8 cellular contexts compared by ENCODE assay signal in genomic region chr22:17742528-17742902, GRCh38. TPM values are rescaled to one million over a fixed set of nuclear protein-coding genes. Genes with fewer than 3 reads are reported as not detected.
DNase-seq lines count a peak whose midpoint lies in the region; ATAC-seq and TF ChIP-seq lines count a peak whose summit lies in the region.

No MANE protein-coding gene starts in this region.

- POLR2A ChIA-PET in CD4-positive, alpha-beta memory T cell (lab: Charles Lee; ENCODE audit: partially characterized antibody): interaction anchor here (1.0 to 3.3 kb wide), 5 partner anchors 31 to 335 kb away, joined by 3 to 20 read pairs (median 3); partner anchors contain the start of gene PEX26
- POLR2A ChIA-PET in activated CD4-positive, alpha-beta T cell treated with anti-CD3 and anti-CD28 coated beads for 36 hours (lab: Charles Lee): interaction anchor here (0.6 to 1.0 kb wide), 2 partner anchors 43 to 158 kb away, joined by 3 read pairs; no protein-coding TSS in a partner anchor

- TF ChIP-seq CTCF in GM23338 (conservative IDR thresholded peaks at IDR 0.05; ENCODE audit: low read depth in 2 of 2) (peak; percentile 67 to 92), chondrocyte (IDR thresholded peaks at IDR 0.05) (peak; percentile 87), left lung (IDR thresholded peaks at IDR 0.05) (peak; percentile 75 to 76)

- H3K36me3 Mint-ChIP-seq in CD4-positive, alpha-beta memory T cell: peaks cover 11 to 46% of the 10 kb centered on the region in 2 donors
- H3K36me3 Mint-ChIP-seq in GM23338 (ENCODE audit: low read depth) (peaks cover 13% of the 10 kb centered on the region; the same call in 2 of the 3 replicates), chondrocyte (ENCODE audit: low read depth) (no peaks in the 10 kb centered on the region)
- no peaks in the 10 kb centered on the region for H3K36me3 Mint-ChIP-seq in activated CD4-positive, alpha-beta T cell treated with anti-CD3 and anti-CD28 coated beads for 36 hours (ENCODE audit: low read depth)

- H3K4me1 Mint-ChIP-seq in CD4-positive, alpha-beta memory T cell: peaks cover 2 to 15% (median 5%) of the 10 kb centered on the region in 4 donors
- H3K4me1 Mint-ChIP-seq in GM23338: peaks cover 25% of the 10 kb centered on the region
- H3K4me1 Mint-ChIP-seq in activated CD4-positive, alpha-beta T cell treated with anti-CD3 and anti-CD28 coated beads for 36 hours: peaks cover 4% of the 10 kb centered on the region
- H3K4me1 Mint-ChIP-seq in chondrocyte (ENCODE audit: low read depth): no peaks in the 10 kb centered on the region

- H3K27me3 ChIP-seq in CD4-positive, alpha-beta memory T cell (ENCODE audit: insufficient read depth, low read length): no peaks in the 10 kb centered on the region
- H3K27me3 ChIP-seq in GM23338 (ENCODE audit: insufficient read depth) (no peaks in the 10 kb centered on the region), left lung (no peaks in the 10 kb centered on the region)

- H3K9me2 ChIP-seq in GM23338 (ENCODE audit: insufficient read depth): no peaks in the 10 kb centered on the region

- CTCF ChIA-PET in CD4-positive, alpha-beta memory T cell (lab: Charles Lee; ENCODE audit: partially characterized antibody): interaction anchor here (1.0 to 15.7 kb wide), 19 partner anchors 9 to 334 kb away, joined by 3 to 240 read pairs (median 6); partner anchors contain the start of gene PEX26
- CTCF ChIA-PET in activated CD4-positive, alpha-beta T cell treated with anti-CD3 and anti-CD28 coated beads for 36 hours (lab: Charles Lee): interaction anchor here (0.5 to 4.9 kb wide), 19 partner anchors 8 to 429 kb away, joined by 3 to 69 read pairs (median 5); partner anchors contain the start of gene PEX26

- H3K27ac ChIP-seq in CD4-positive, alpha-beta memory T cell (ENCODE audit: low read depth, low read length): no peak overlapping the region
- H3K27ac ChIP-seq in GM23338 (ENCODE audit: low read depth) (no peak overlapping the region), left lung (no peak overlapping the region)

- H3K27ac Mint-ChIP-seq in CD4-positive, alpha-beta memory T cell: peak overlapping the region in 3 of 7 donors; percentile 24 to 62 (median 27)
- no peak overlapping the region for H3K27ac Mint-ChIP-seq in GM23338
- H3K27ac Mint-ChIP-seq in activated CD4-positive, alpha-beta T cell treated with anti-CD3 and anti-CD28 coated beads for 36 hours: no peak overlapping the region
- H3K27ac Mint-ChIP-seq in chondrocyte (ENCODE audit: unreplicated experiment): no peak overlapping the region

- peaks cover 0 to under 1% (median 0%) of the 10 kb centered on the region in 8 donors for H3K9me3 Mint-ChIP-seq in CD4-positive, alpha-beta memory T cell
- H3K9me3 Mint-ChIP-seq in GM23338: no peaks in the 10 kb centered on the region
- no peaks in the 10 kb centered on the region for H3K9me3 Mint-ChIP-seq in activated CD4-positive, alpha-beta T cell treated with anti-CD3 and anti-CD28 coated beads for 36 hours (ENCODE audit: low read depth)
- no peaks in the 10 kb centered on the region for H3K9me3 Mint-ChIP-seq in chondrocyte (ENCODE audit: low read depth)

- peak; percentile 51 to 65 (median 57) for DNase-seq in CD4-positive, alpha-beta memory T cell
- DNase-seq in GM23338 (ENCODE audit: low spot score) (peak; percentile 95), NCI-H2171 (lab: John Stamatoyannopoulos, UW) (peak; percentile 57), chondrocyte (ENCODE audit: low spot score) (no peak), left lung (peak in 1 of 2 donors; percentile 83)
- peak; percentile 85 for DNase-seq in activated CD4-positive, alpha-beta T cell treated with anti-CD3 and anti-CD28 coated beads for 36 hours
- peak; percentile 48 for DNase-seq in stimulated activated CD8-positive, alpha-beta memory T cell treated with anti-CD3 and anti-CD28 coated beads, Interleukin-12 subunit alpha, Interleukin-12 subunit beta, amount 100 ng/mL, for 1 hour (ENCODE audit: low read depth)

- H3K36me3 ChIP-seq in CD4-positive, alpha-beta memory T cell (ENCODE audit: insufficient read depth, low read length): peaks cover 13% of the 10 kb centered on the region
- no peaks in the 10 kb centered on the region for H3K36me3 ChIP-seq in GM23338 (ENCODE audit: insufficient read depth)
- peaks cover 0 to 56% of the 10 kb centered on the region in 2 donors for H3K36me3 ChIP-seq in left lung

- ATAC-seq in GM23338 (peak; percentile 85), left lung (peak; percentile 91), HG03280 (IDR thresholded peaks at IDR 0.05; ENCODE audit: unreplicated experiment) (no peak)
- peak; percentile 93 for ATAC-seq in activated CD4-positive, alpha-beta T cell treated with anti-CD3 and anti-CD28 coated beads for 36 hours

- intact Hi-C loops in CD4-positive, alpha-beta memory T cell (cut with micrococcal nuclease): loop anchor here (1.0 kb wide), 2 partner anchors 39 to 43 kb away; no protein-coding TSS in a partner anchor
- intact Hi-C loops in activated CD4-positive, alpha-beta T cell treated with anti-CD3 and anti-CD28 coated beads for 36 hours (cut with DNase I, micrococcal nuclease): loop anchor here (1.0 to 10.0 kb wide), 5 partner anchors 43 to 334 kb away; partner anchors contain the start of gene PEX26 (in 1 of the 2)
- intact Hi-C loops in left lung (cut with DNase I): no loop called here

- no peaks in the 10 kb centered on the region for H3K79me2 ChIP-seq in GM23338 (replicated peaks; ENCODE audit: insufficient read depth)

- H3K9me3 ChIP-seq in CD4-positive, alpha-beta memory T cell (ENCODE audit: control insufficient read depth in 1 of 2, low read length in 2 of 2): no peaks in the 10 kb centered on the region
- H3K9me3 ChIP-seq in left lung: no peaks in the 10 kb centered on the region

- no peaks in the 10 kb centered on the region for H3K27me3 Mint-ChIP-seq in CD4-positive, alpha-beta memory T cell
- H3K27me3 Mint-ChIP-seq in GM23338 (ENCODE audit: insufficient read depth, low read depth, poor library complexity) (peaks cover 9% of the 10 kb centered on the region), chondrocyte (ENCODE audit: low read depth) (no peaks in the 10 kb centered on the region)
- no peaks in the 10 kb centered on the region for H3K27me3 Mint-ChIP-seq in activated CD4-positive, alpha-beta T cell treated with anti-CD3 and anti-CD28 coated beads for 36 hours

- H3K4me2 ChIP-seq in GM23338: no peak overlapping the region

- peaks cover 9% of the 10 kb centered on the region; the same call in 1 of the 2 replicates for H3F3A ChIP-seq in GM23338 (replicated peaks; ENCODE audit: low read depth)

- no peak overlapping the region for H3K4me3 Mint-ChIP-seq in CD4-positive, alpha-beta memory T cell
- H3K4me3 Mint-ChIP-seq in GM23338 (no peak overlapping the region), chondrocyte (ENCODE audit: unreplicated experiment) (no peak overlapping the region)
- no peak overlapping the region for H3K4me3 Mint-ChIP-seq in activated CD4-positive, alpha-beta T cell treated with anti-CD3 and anti-CD28 coated beads for 36 hours

- no peaks in the 10 kb centered on the region for H3K4me1 ChIP-seq in CD4-positive, alpha-beta memory T cell (ENCODE audit: insufficient read depth, low read length)
- H3K4me1 ChIP-seq in GM23338 (ENCODE audit: insufficient read depth) (peaks cover 7% of the 10 kb centered on the region; the same call in 1 of the 2 replicates), left lung (no peaks in the 10 kb centered on the region)

- H2AFZ ChIP-seq in GM23338: no peak overlapping the region

- H3K4me3 ChIP-seq in CD4-positive, alpha-beta memory T cell (ENCODE audit: low read length in 2 of 2): no peak overlapping the region
- H3K4me3 ChIP-seq in GM23338 (no peak overlapping the region), left lung (no peak overlapping the region)

- no peaks in the 10 kb centered on the region; the same call in 1 of the 2 replicates for H4K20me1 ChIP-seq in GM23338 (replicated peaks; ENCODE audit: insufficient read depth)

TF ChIP-seq in GM23338, 12 proteins besides CTCF, POLR2A, EP300 and RAD21:
- no peak for TF ChIP-seq POLR2AphosphoS5 (IDR thresholded peaks at IDR 0.05; ENCODE audit: low read depth)
- no peak for TF ChIP-seq ZNF114 (CRISPR knock-in tag; IDR thresholded peaks at IDR 0.05)
- no peak for TF ChIP-seq REST (IDR thresholded peaks at IDR 0.05; ENCODE audit: unreplicated experiment)
TF ChIP-seq in GM23338: peak in this region for 0.

RNA-seq across cellular contexts. Expression of gene BID, which starts 31.8 kb away (rescaled TPM):
- total RNA-seq in CD4-positive, alpha-beta memory T cell: 10 to 100 TPM; 22.0 to 23.1 TPM
- 100 to 1,000 TPM in 1 of 2 donors, 10 to 100 TPM in 1; 72.3 to 104 TPM for polyA plus RNA-seq in CD4-positive, alpha-beta memory T cell
- total RNA-seq in GM23338 (2014; rRNA removed; shearing (Covaris generic)): 62.3 and 125 TPM in 2 replicates
- polyA plus RNA-seq in GM23338 (2016; fragmentation: Nextera tagmentation; extraction: Ambion mirVana): 63.4 and 65.1 TPM in 2 replicates
- 10 to 100 TPM; 16.8 to 27.1 TPM for total RNA-seq in activated CD4-positive, alpha-beta T cell treated with anti-CD3 and anti-CD28 coated beads for 36 hours
- 12.5 to 15.9 TPM (median 13.2 TPM) in 3 replicates for total RNA-seq in chondrocyte
- 10 to 100 TPM; 26.6 to 33.5 TPM for total RNA-seq in left lung

Comparison
In these comparisons a context has a peak if more than half of its experiments do, and no peak if none do; other contexts are left out.
1. intact Hi-C loops: an anchor here in CD4-positive, alpha-beta memory T cell (1.0 kb wide) and activated CD4-positive, alpha-beta T cell treated with anti-CD3 and anti-CD28 coated beads for 36 hours (1.0 to 10.0 kb wide); none called in left lung.